In the genomic region with DNA sequence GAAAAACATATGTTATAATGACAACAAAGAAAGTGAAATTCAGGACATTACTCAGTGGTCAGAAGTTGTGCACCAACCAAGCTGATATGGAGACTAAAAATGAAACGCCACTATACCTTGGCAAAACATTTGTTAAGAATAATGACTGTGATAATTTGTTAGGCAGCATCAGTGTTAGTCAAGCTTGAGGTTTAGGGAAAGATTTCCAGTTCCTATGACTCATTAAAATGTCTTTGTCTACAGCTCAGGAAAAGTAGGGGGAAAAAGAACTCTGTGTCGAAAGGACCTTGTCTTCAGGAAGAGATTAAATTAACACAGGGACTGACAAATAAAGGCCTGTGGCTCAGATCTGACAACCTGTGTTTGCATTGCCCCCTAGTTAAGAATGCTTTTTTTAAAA, we compare ENCODE assay signal across 17 cellular contexts.
DNase-seq lines count a peak whose midpoint lies in the region; ATAC-seq and TF ChIP-seq lines count a peak whose summit lies in the region.
"Had no signal": no experiment of that assay in that cellular context is flagged by ENCODE, and none has a peak within 500 bp of the region (broad histone marks: within the 10 kb centered on the region; RNA-seq: fewer than 3 reads in every experiment).

No MANE protein-coding gene starts in this region.

- H3K36me3 Mint-ChIP-seq in glutamatergic neuron (ENCODE audit: unreplicated experiment): no peaks in the 10 kb centered on the region
- H3K36me3 Mint-ChIP-seq: activated CD4-positive, alpha-beta memory T cell treated with anti-CD3 and anti-CD28 coated beads for 36 hours; activated naive CD4-positive, alpha-beta T cell treated with anti-CD3 and anti-CD28 coated beads, Interleukin-2, amount 50 U/mL, for 24 hours had no signal

- DNase-seq in AG20443 (ENCODE audit: low spot score): peak; percentile 5
- DNase-seq in M059J (ENCODE audit: low read depth): peak; percentile 46
- peak; percentile 84 for DNase-seq in astrocyte of the spinal cord (ENCODE audit: low read depth, low spot score)
- no peak for DNase-seq in glutamatergic neuron
- DNase-seq in DMS53 treated with DMSO at 0.1 percent for 48 hours (lab: John Stamatoyannopoulos, UW; ENCODE audit: unreplicated experiment): no peak
- DNase-seq: activated CD4-positive, alpha-beta memory T cell treated with anti-CD3 and anti-CD28 coated beads for 36 hours; activated T-cell treated with anti-CD3 and anti-CD28 coated beads, Interleukin-2, amount 50 U/mL, for 4 hours; mucosa of descending colon; NCI-H1417; NCI-H2171 treated with DMSO at 0.1 percent for 48 hours; occipital lobe; stimulated activated CD4-positive, alpha-beta T cell treated with anti-CD3 and anti-CD28 coated beads, Interleukin-2, amount 100 ng/mL, for 48 hours had no signal

- H3K4me1 Mint-ChIP-seq in glutamatergic neuron (ENCODE audit: low read depth, unreplicated experiment): peaks cover 11% of the 10 kb centered on the region
- H3K4me1 Mint-ChIP-seq: activated naive CD4-positive, alpha-beta T cell treated with anti-CD3 and anti-CD28 coated beads, Interleukin-2, amount 50 U/mL, for 24 hours had no signal

- ATAC-seq in HG03521 (IDR thresholded peaks at IDR 0.05; ENCODE audit: unreplicated experiment) (no peak), HG03354 (IDR thresholded peaks at IDR 0.05; ENCODE audit: poor library complexity, severe bottlenecking, unreplicated experiment) (no peak), GM21447 (IDR thresholded peaks at IDR 0.05; ENCODE audit: unreplicated experiment) (no peak)
- ATAC-seq: activated T-cell treated with anti-CD3 and anti-CD28 coated beads, Interleukin-2, amount 50 U/mL, for 4 hours; mucosa of descending colon; Panc1 had no signal

- H3K9me3 Mint-ChIP-seq in glutamatergic neuron (ENCODE audit: unreplicated experiment): peaks cover 5% of the 10 kb centered on the region
- H3K9me3 Mint-ChIP-seq: activated naive CD4-positive, alpha-beta T cell treated with anti-CD3 and anti-CD28 coated beads, Interleukin-2, amount 50 U/mL, for 24 hours had no signal

- H3K27me3 Mint-ChIP-seq in glutamatergic neuron (ENCODE audit: unreplicated experiment): peaks cover 9% of the 10 kb centered on the region
- H3K27me3 Mint-ChIP-seq: activated CD4-positive, alpha-beta memory T cell treated with anti-CD3 and anti-CD28 coated beads for 36 hours; activated naive CD4-positive, alpha-beta T cell treated with anti-CD3 and anti-CD28 coated beads, Interleukin-2, amount 50 U/mL, for 24 hours had no signal

- H3K4me3 Mint-ChIP-seq in glutamatergic neuron (ENCODE audit: unreplicated experiment): no peak overlapping the region
- H3K4me3 Mint-ChIP-seq: activated CD4-positive, alpha-beta memory T cell treated with anti-CD3 and anti-CD28 coated beads for 36 hours; activated naive CD4-positive, alpha-beta T cell treated with anti-CD3 and anti-CD28 coated beads, Interleukin-2, amount 50 U/mL, for 24 hours; activated T-cell treated with anti-CD3 and anti-CD28 coated beads, Interleukin-2, amount 50 U/mL, for 4 hours had no signal

- H3K27ac Mint-ChIP-seq in glutamatergic neuron (ENCODE audit: unreplicated experiment): peak overlapping the region; percentile 24
- H3K27ac Mint-ChIP-seq: activated CD4-positive, alpha-beta memory T cell treated with anti-CD3 and anti-CD28 coated beads for 36 hours; activated naive CD4-positive, alpha-beta T cell treated with anti-CD3 and anti-CD28 coated beads, Interleukin-2, amount 50 U/mL, for 24 hours had no signal

- in situ Hi-C loops in astrocyte of the spinal cord (cut with HindIII; ENCODE audit: low sequenced_read_pairs): no loop called here

- no peak overlapping the region for H3K4me3 ChIP-seq in astrocyte of the spinal cord (ENCODE audit: low read depth, low read length)
- H3K4me3 ChIP-seq: mucosa of descending colon had no signal

- TF ChIP-seq CTCF in astrocyte of the spinal cord (IDR thresholded peaks at IDR 0.05; ENCODE audit: low read depth, low read length) (no peak), glutamatergic neuron (IDR thresholded peaks at IDR 0.05; ENCODE audit: partially characterized antibody, unreplicated experiment) (no peak)

Comparison
In these comparisons a context has a peak if more than half of its experiments do, and no peak if none do; other contexts are left out.
1. DNase-seq: peak in AG20443 (single experiment), M059J (single experiment) and astrocyte of the spinal cord (single experiment); none in glutamatergic neuron (single experiment) and DMS53 treated with DMSO at 0.1 percent for 48 hours (single experiment).